In the genomic region with DNA sequence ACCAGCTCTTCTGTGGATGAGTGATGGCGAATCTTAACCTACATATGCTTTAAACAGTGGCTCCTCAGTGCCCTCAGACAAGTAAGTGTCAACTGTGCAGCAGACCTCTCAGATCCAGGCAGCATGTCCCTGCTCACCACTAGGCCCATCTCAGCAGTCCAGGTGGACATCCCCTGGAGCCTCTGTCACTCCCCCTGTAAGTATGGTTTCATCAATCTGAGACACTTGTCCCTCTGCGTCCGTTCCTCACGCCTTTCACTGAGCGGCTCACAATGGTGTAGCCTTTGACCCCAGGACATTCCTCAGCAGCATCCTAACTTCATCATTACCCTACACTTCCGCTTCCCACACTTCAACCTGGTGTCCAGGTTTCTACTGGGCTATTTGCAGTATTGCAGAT, we compare ENCODE assay signal across 18 cellular contexts.
DNase-seq lines count a peak whose midpoint lies in the region; ATAC-seq and TF ChIP-seq lines count a peak whose summit lies in the region.
"Had no signal": no experiment of that assay in that cellular context is flagged by ENCODE, and none has a peak within 500 bp of the region (broad histone marks: within the 10 kb centered on the region; RNA-seq: fewer than 3 reads in every experiment).

No MANE protein-coding gene starts in this region.

- H3K27me3 Mint-ChIP-seq in activated T-cell treated with anti-CD3 and anti-CD28 coated beads, Interleukin-2, amount 50 U/mL, for 72 hours (ENCODE audit: low read depth) = no peaks in the 10 kb centered on the region

- H3K9me3 Mint-ChIP-seq in activated T-cell treated with anti-CD3 and anti-CD28 coated beads, Interleukin-2, amount 50 U/mL, for 72 hours = no peaks in the 10 kb centered on the region

- no peaks in the 10 kb centered on the region for H3K36me3 ChIP-seq in PC-9 (ENCODE audit: low read depth)
- peaks cover 11 to 19% of the 10 kb centered on the region in 2 experiments for H3K36me3 ChIP-seq in mesenchymal stem cell (ENCODE audit: control insufficient read depth in 1 of 2, insufficient read depth in 2 of 2, low read depth in 1 of 2, low read length in 2 of 2)
- H3K36me3 ChIP-seq in trophoblast cell (ENCODE audit: control insufficient read depth in 1 of 2, insufficient read depth in 2 of 2, low read length in 2 of 2) = no peaks in the 10 kb centered on the region

- H3K14ac ChIP-seq in mesenchymal stem cell (ENCODE audit: low read length in 2 of 2) (no peak overlapping the region), trophoblast cell (ENCODE audit: low read length) (peak overlapping the region; percentile 16)

- H3K23ac ChIP-seq in mesenchymal stem cell (ENCODE audit: low read length in 2 of 2) (no peak overlapping the region), trophoblast cell (ENCODE audit: low read length) (no peak overlapping the region)

- H3K4me2 ChIP-seq in PC-9 = no peak overlapping the region
- no peak overlapping the region for H3K4me2 ChIP-seq in mesenchymal stem cell (ENCODE audit: low read length, poor library complexity, severe bottlenecking)
- no peak overlapping the region for H3K4me2 ChIP-seq in trophoblast cell (ENCODE audit: low read length)
- H3K4me2 ChIP-seq: SK-N-SH had no signal

- BruUV-seq in PC-9 (replicated peaks; lab: Mats Ljungman, UMichigan) = TSS peak; percentile 10

- H3K18ac ChIP-seq in mesenchymal stem cell (ENCODE audit: low read depth in 1 of 2, low read length in 2 of 2) (no peak overlapping the region), trophoblast cell (ENCODE audit: low read length) (no peak overlapping the region)

- H4K8ac ChIP-seq in mesenchymal stem cell (ENCODE audit: low read length) = no peak overlapping the region
- H4K8ac ChIP-seq in trophoblast cell (ENCODE audit: low read depth, low read length) = no peak overlapping the region

- DNase-seq in activated T-cell treated with anti-CD3 and anti-CD28 coated beads, Interleukin-2, amount 50 U/mL, for 72 hours = no peak
- no peak for DNase-seq in activated T-cell treated with anti-CD3 and anti-CD28 coated beads, Interleukin-2, amount 50 U/mL, for 48 hours
- no peak for DNase-seq in PC-9
- no peak for DNase-seq in mesenchymal stem cell
- DNase-seq in trophoblast cell = no peak
- no peak for DNase-seq in NCI-H1436 (lab: John Stamatoyannopoulos, UW)
- DNase-seq: DMS53, MV-4-11, NCI-H1105, NCI-H2029, NCI-H446, NCI-H524 treated with DMSO at 0.1 percent for 48 hours, NCI-H774, SK-N-SH had no signal

- no peaks in the 10 kb centered on the region for H3K4me1 ChIP-seq in PC-9 (replicated peaks; ENCODE audit: insufficient read depth)
- peaks cover 3% of the 10 kb centered on the region for H3K4me1 ChIP-seq in mesenchymal stem cell (ENCODE audit: control insufficient read depth, insufficient read depth, low read depth, low read length)
- H3K4me1 ChIP-seq in trophoblast cell (ENCODE audit: control insufficient read depth in 1 of 2, insufficient read depth in 2 of 2, low read length in 2 of 2) = peaks cover 17 to 19% of the 10 kb centered on the region in 2 experiments

- H3K9ac ChIP-seq in mesenchymal stem cell (ENCODE audit: low read length) (no peak overlapping the region), trophoblast cell (ENCODE audit: low read length) (no peak overlapping the region)
- H3K9ac ChIP-seq: SK-N-SH had no signal

- H3K36me3 Mint-ChIP-seq in activated T-cell treated with anti-CD3 and anti-CD28 coated beads, Interleukin-2, amount 50 U/mL, for 72 hours (ENCODE audit: insufficient read depth in 2 of 2) = no peaks in the 10 kb centered on the region

- H4K12ac ChIP-seq in trophoblast cell (ENCODE audit: low read depth, low read length) = no peak overlapping the region

- no peaks in the 10 kb centered on the region for H4K20me1 ChIP-seq in PC-9 (ENCODE audit: insufficient read depth)

- H2BK5ac ChIP-seq in mesenchymal stem cell (ENCODE audit: low read depth, low read length, poor library complexity, severe bottlenecking) (no peak overlapping the region), trophoblast cell (ENCODE audit: low read depth, low read length, poor library complexity) (no peak overlapping the region)

- H4K91ac ChIP-seq in mesenchymal stem cell (ENCODE audit: low read length) (no peak overlapping the region), trophoblast cell (ENCODE audit: low read depth, low read length) (no peak overlapping the region)

- intact Hi-C loops in PC-9 (cut with micrococcal nuclease; ENCODE audit: unreplicated experiment) = no loop called here

- no peak overlapping the region for H2BK15ac ChIP-seq in mesenchymal stem cell (ENCODE audit: low read depth, poor library complexity, severe bottlenecking)

- peak overlapping the region in 1 of 2 donors; percentile 26 for H3K4me3 Mint-ChIP-seq in activated T-cell treated with anti-CD3 and anti-CD28 coated beads, Interleukin-2, amount 50 U/mL, for 72 hours

- POLR2A ChIA-PET in PC-9 (lab: Charles Lee; ENCODE audit: unreplicated experiment) = no interaction called here

- peak overlapping the region; percentile 61 for H2AK5ac ChIP-seq in mesenchymal stem cell (ENCODE audit: low read length, severe bottlenecking)
- H2AK5ac ChIP-seq in trophoblast cell (ENCODE audit: low read length) = no peak overlapping the region

- H3K4me3 ChIP-seq in PC-9 = no peak overlapping the region
- H3K4me3 ChIP-seq in mesenchymal stem cell (ENCODE audit: insufficient read depth in 1 of 2, low read depth in 1 of 2, low read length in 2 of 2) = no peak overlapping the region
- no peak overlapping the region for H3K4me3 ChIP-seq in trophoblast cell (ENCODE audit: low read depth, low read length)

- H3K27ac Mint-ChIP-seq in activated T-cell treated with anti-CD3 and anti-CD28 coated beads, Interleukin-2, amount 50 U/mL, for 72 hours = peak overlapping the region; percentile 40

- no peak overlapping the region for H3K27ac ChIP-seq in PC-9
- no peak overlapping the region for H3K27ac ChIP-seq in mesenchymal stem cell (ENCODE audit: low read length, poor library complexity, severe bottlenecking)
- H3K27ac ChIP-seq in trophoblast cell (ENCODE audit: low read depth, low read length) = no peak overlapping the region
- H3K27ac ChIP-seq: 22Rv1, HL-60 had no signal

- H3K79me1 ChIP-seq in mesenchymal stem cell (replicated peaks; ENCODE audit: low read length, poor library complexity, severe bottlenecking) = no peaks in the 10 kb centered on the region
- H3K79me1 ChIP-seq in trophoblast cell (ENCODE audit: low read length) = peaks cover 14% of the 10 kb centered on the region

- H3K79me2 ChIP-seq in PC-9 (ENCODE audit: low read depth) (no peaks in the 10 kb centered on the region), trophoblast cell (ENCODE audit: control insufficient read depth, insufficient read depth, low read length, poor library complexity) (peaks cover 2% of the 10 kb centered on the region)

- H3K4ac ChIP-seq in mesenchymal stem cell (ENCODE audit: low read depth in 1 of 2, low read length in 2 of 2) (no peak overlapping the region), trophoblast cell (ENCODE audit: low read depth, low read length) (no peak overlapping the region)

- H3K4me1 Mint-ChIP-seq in activated T-cell treated with anti-CD3 and anti-CD28 coated beads, Interleukin-2, amount 50 U/mL, for 72 hours (ENCODE audit: low read depth) = peaks cover 7% of the 10 kb centered on the region

- no peaks in the 10 kb centered on the region for H3K9me3 ChIP-seq in PC-9 (ENCODE audit: insufficient read depth, low read depth)
- H3K9me3 ChIP-seq in mesenchymal stem cell (ENCODE audit: control insufficient read depth, low read length) = no peaks in the 10 kb centered on the region
- H3K9me3 ChIP-seq in trophoblast cell (ENCODE audit: insufficient read depth, low read depth, low read length) = peaks cover 5% of the 10 kb centered on the region
- H3K9me3 ChIP-seq: SK-N-SH had no signal

- WGBS in mesenchymal stem cell = 92% methylated on average over 6 of the region's 6 CpGs
- WGBS in trophoblast cell (ENCODE audit: extremely low coverage, insufficient coverage, insufficient read length) = no CpG with 5 or more reads among the region's 6 CpGs

- peaks cover 6% of the 10 kb centered on the region; the same call in 1 of the 2 replicates for H3K9me2 ChIP-seq in PC-9 (ENCODE audit: insufficient read depth)
- H3K9me2 ChIP-seq: SK-N-SH had no signal

- no peak for TF ChIP-seq CTCF in PC-9 (conservative IDR thresholded peaks at IDR 0.05)

- CTCF ChIA-PET in PC-9 (lab: Charles Lee) = no interaction called here

- H3K27me3 ChIP-seq in PC-9 (ENCODE audit: insufficient read depth, low read depth) (no peaks in the 10 kb centered on the region), mesenchymal stem cell (ENCODE audit: control insufficient read depth in 1 of 2, insufficient read depth in 1 of 2, low read length in 2 of 2) (no peaks in the 10 kb centered on the region), trophoblast cell (ENCODE audit: insufficient read depth, low read length) (no peaks in the 10 kb centered on the region)

- H2AFZ ChIP-seq in PC-9 (no peak overlapping the region), mesenchymal stem cell (ENCODE audit: low read depth, low read length) (no peak overlapping the region), trophoblast cell (ENCODE audit: insufficient read depth, low read length, poor library complexity) (no peak overlapping the region)

- H2BK12ac ChIP-seq in mesenchymal stem cell (ENCODE audit: low read length in 2 of 2) = no peak overlapping the region
- peak overlapping the region; percentile 9 for H2BK12ac ChIP-seq in trophoblast cell (ENCODE audit: low read length)

- no peaks in the 10 kb centered on the region for H3F3A ChIP-seq in PC-9 (ENCODE audit: insufficient read depth, low read depth)

- H2BK120ac ChIP-seq in mesenchymal stem cell (ENCODE audit: low read depth, low read length) (no peak overlapping the region), trophoblast cell (ENCODE audit: insufficient read depth, low read length, poor library complexity) (no peak overlapping the region)

- peak in 1 of 2 donors; percentile 15 for ATAC-seq in activated T-cell treated with anti-CD3 and anti-CD28 coated beads, Interleukin-2, amount 50 U/mL, for 72 hours (replicated peaks in 1 of 2)
- ATAC-seq in GM18870 (IDR thresholded peaks at IDR 0.05; ENCODE audit: unreplicated experiment) = no peak
- ATAC-seq in activated CD4-positive, CD25-positive, alpha-beta regulatory T cell treated with anti-CD3 and anti-CD28 coated beads, Interleukin-2, amount 50 U/mL, for 24 hours = no peak
